In genomic region chr3:194671511-194671899, GRCh38 we compare ENCODE assay signal across 1 cellular context.
TF ChIP-seq lines count a peak whose summit lies in the region.

No MANE protein-coding gene starts in this region.

TF ChIP-seq in GM12878, 131 proteins besides CTCF, POLR2A, EP300 and RAD21:
- TF ChIP-seq SMC3 (IDR thresholded peaks at IDR 0.05; ENCODE audit: borderline replicate concordance, low read length) (peak; percentile 58; the same call in 1 of the 2 replicates), BACH1 (IDR thresholded peaks at IDR 0.05; ENCODE audit: borderline replicate concordance) (no peak), ZBED1 (IDR thresholded peaks at IDR 0.05; ENCODE audit: borderline replicate concordance) (no peak), HDAC6 (IDR thresholded peaks at IDR 0.05; ENCODE audit: unreplicated experiment) (no peak), CUX1 (IDR thresholded peaks at IDR 0.05; ENCODE audit: insufficient replicate concordance, low read depth, low read length) (peak; percentile 22), KDM1A (IDR thresholded peaks at IDR 0.05; ENCODE audit: borderline replicate concordance) (no peak), BMI1 (IDR thresholded peaks at IDR 0.05; ENCODE audit: borderline replicate concordance) (no peak), REST (IDR thresholded peaks at IDR 0.05; ENCODE audit: low read depth, low read length) (no peak)
